Comparison of ENCODE assay signal across 9 cellular contexts in genomic region chr6:11618533-11618932, GRCh38.
DNase-seq lines count a peak whose midpoint lies in the region; ATAC-seq and TF ChIP-seq lines count a peak whose summit lies in the region.
"Had no signal": no experiment of that assay in that cellular context is flagged by ENCODE, and none has a peak within 500 bp of the region (broad histone marks: within the 10 kb centered on the region; RNA-seq: fewer than 3 reads in every experiment).

No MANE protein-coding gene starts in this region.

- no peak overlapping the region for H3K4me3 ChIP-seq in SJCRH30
- H3K4me3 ChIP-seq: dorsolateral prefrontal cortex had no signal

- POLR2A ChIA-PET in HEK293T (lab: Yijun Ruan, JAX) = no interaction called here

- no peaks in the 10 kb centered on the region for H3K27me3 ChIP-seq in SJCRH30
- H3K27me3 ChIP-seq: dorsolateral prefrontal cortex had no signal

- ATAC-seq in HG02763 (IDR thresholded peaks at IDR 0.05; ENCODE audit: unreplicated experiment) = no peak

- DNase-seq in DMS114 treated with DMSO at 0.1 percent for 48 hours (lab: John Stamatoyannopoulos, UW; ENCODE audit: unreplicated experiment) (peak; percentile 24), HEK293T (ENCODE audit: extremely low spot score) (peak; percentile 16), SK-MEL-5 (ENCODE audit: low read depth, low spot score) (peak; percentile 63), iris pigment epithelial cell (ENCODE audit: low read depth) (peak; percentile 34), NCI-H1436 (lab: John Stamatoyannopoulos, UW) (no peak), SJCRH30 (no peak)
- DNase-seq in stimulated activated naive CD4-positive, alpha-beta T cell treated with Interleukin-2 at 50 U/mL for 16 hours (lab: John Stamatoyannopoulos, UW) = no peak
- DNase-seq: dorsolateral prefrontal cortex had no signal

- in situ Hi-C loops in SK-MEL-5 (cut with HindIII; ENCODE audit: low pct_unique_long_range_greater_than_20kb, low sequenced_read_pairs) = no loop called here

- peaks cover 18% of the 10 kb centered on the region for H3K4me1 ChIP-seq in SJCRH30

- H3K27ac ChIP-seq in SJCRH30 = no peak overlapping the region
- H3K27ac ChIP-seq: dorsolateral prefrontal cortex had no signal

- CTCF ChIA-PET in HEK293T (lab: Yijun Ruan, JAX) = no interaction called here

- H3K36me3 ChIP-seq in SJCRH30 = no peaks in the 10 kb centered on the region

- H3K9me3 ChIP-seq in SJCRH30 (replicated peaks) = no peaks in the 10 kb centered on the region

TF ChIP-seq in HEK293T, 16 proteins besides CTCF, POLR2A, EP300 and RAD21:
- TF ChIP-seq TARDBP (IDR thresholded peaks at IDR 0.05) (no peak), SP1 (IDR thresholded peaks at IDR 0.05) (no peak), FOXM1 (IDR thresholded peaks at IDR 0.05; ENCODE audit: borderline replicate concordance) (no peak), ELF4 (IDR thresholded peaks at IDR 0.05) (no peak), LEF1 (IDR thresholded peaks at IDR 0.05; ENCODE audit: borderline replicate concordance) (no peak), ARNT (IDR thresholded peaks at IDR 0.05) (no peak), ZNF384 (IDR thresholded peaks at IDR 0.05) (no peak), NFRKB (IDR thresholded peaks at IDR 0.05) (no peak), FOXK2 (IDR thresholded peaks at IDR 0.05) (no peak), SUZ12 (IDR thresholded peaks at IDR 0.05) (no peak), FOXA1 (IDR thresholded peaks at IDR 0.05) (no peak), L3MBTL2 (conservative IDR thresholded peaks at IDR 0.05) (no peak), PKNOX1 (IDR thresholded peaks at IDR 0.05) (no peak), BHLHE40 (IDR thresholded peaks at IDR 0.05; ENCODE audit: borderline replicate concordance) (no peak), CTBP1 (IDR thresholded peaks at IDR 0.05; ENCODE audit: borderline replicate concordance) (no peak), HDGF (IDR thresholded peaks at IDR 0.05; ENCODE audit: borderline replicate concordance) (no peak)

Comparison
In these comparisons a context has a peak if more than half of its experiments do, and no peak if none do; other contexts are left out.
1. DNase-seq: peak in DMS114 treated with DMSO at 0.1 percent for 48 hours (single experiment), HEK293T (single experiment), SK-MEL-5 (single experiment) and iris pigment epithelial cell (single experiment); none in NCI-H1436 (single experiment), stimulated activated naive CD4-positive, alpha-beta T cell treated with Interleukin-2 at 50 U/mL for 16 hours (single experiment) and SJCRH30 (0 of 2).